8 cellular contexts compared by ENCODE assay signal in genomic region chr2:111117666-111118454, GRCh38. TPM values are rescaled to one million over a fixed set of nuclear protein-coding genes. Genes with fewer than 3 reads are reported as not detected.
DNase-seq lines count a peak whose midpoint lies in the region; ATAC-seq and TF ChIP-seq lines count a peak whose summit lies in the region.

No MANE protein-coding gene starts in this region.

- H3K4me2 ChIP-seq in GM23248 (ENCODE audit: unreplicated experiment) (peak overlapping the region; percentile 88), SU-DHL-6 (ENCODE audit: low read depth, low read length, poor library complexity, severe bottlenecking) (peak overlapping the region; percentile 48)

- ATAC-seq in GM19023 (IDR thresholded peaks at IDR 0.05; ENCODE audit: unreplicated experiment), result no peak

- DNase-seq in GM23248 (peak; percentile 74), choroid plexus epithelial cell (ENCODE audit: low read depth) (peak; percentile 90), NCI-H345 treated with DMSO at 0.1 percent for 48 hours (lab: John Stamatoyannopoulos, UW; ENCODE audit: unreplicated experiment) (no peak), NCI-H510A treated with DMSO at 0.1 percent for 48 hours (lab: John Stamatoyannopoulos, UW) (no peak)
- DNase-seq in stimulated activated CD4-positive, alpha-beta T cell treated with anti-CD3 and anti-CD28 coated beads, TNF-alpha, amount 100 ng/mL, for 48 hours (ENCODE audit: low read depth in 3 of 3), result peak in 2 of 3 donors; percentile 10 to 26

- H3K9me2 ChIP-seq in GM23248 (ENCODE audit: insufficient read depth), result no peaks in the 10 kb centered on the region
- no peaks in the 10 kb centered on the region for H3K9me2 ChIP-seq in SU-DHL-6 (replicated peaks; ENCODE audit: insufficient read depth, low read length)

- no peak overlapping the region for H3K27ac ChIP-seq in GM23248
- no peak overlapping the region for H3K27ac ChIP-seq in SU-DHL-6 (ENCODE audit: low read depth, low read length)
- no peak overlapping the region for H3K27ac ChIP-seq in liver (ENCODE audit: low read depth in 1 of 2, low read length in 2 of 2)

- WGBS in GM23248 (ENCODE audit: low coverage in 1 of 2, low lambda C conversion rate in 2 of 2, missing lambda C conversion rate in 2 of 2), 2 experiments, result 6% methylated on average over 45 to 51 of the region's 58 CpGs
- WGBS in liver, result 8% methylated on average over 58 of the region's 58 CpGs

- H3K4me3 ChIP-seq in GM23248 (peak overlapping the region; percentile 72), SU-DHL-6 (ENCODE audit: insufficient read depth, low read length, poor library complexity, severe bottlenecking) (no peak overlapping the region), choroid plexus epithelial cell (ENCODE audit: low read depth, low read length) (peak overlapping the region; percentile 86), liver (ENCODE audit: low read depth in 1 of 3, low read length in 3 of 3) (peak overlapping the region in 2 of 3 donors; percentile 44 to 60)

- H3K36me3 ChIP-seq in GM23248 (ENCODE audit: low read depth) (no peaks in the 10 kb centered on the region), SU-DHL-6 (ENCODE audit: low read length) (no peaks in the 10 kb centered on the region), liver (ENCODE audit: control insufficient read depth in 4 of 4, insufficient read depth in 3 of 4, low read depth in 1 of 4, low read length in 3 of 4) (no peaks in the 10 kb centered on the region)

- peak overlapping the region; percentile 8; the same call in 1 of the 2 replicates for H3K9ac ChIP-seq in GM23248
- H3K9ac ChIP-seq in SU-DHL-6 (ENCODE audit: low read length), result no peak overlapping the region
- no peak overlapping the region for H3K9ac ChIP-seq in liver (ENCODE audit: low read depth in 1 of 2, low read length in 2 of 2)

- no peaks in the 10 kb centered on the region for H3K9me3 ChIP-seq in GM23248 (ENCODE audit: low read depth)
- H3K9me3 ChIP-seq in SU-DHL-6 (ENCODE audit: insufficient read depth, low read length), result no peaks in the 10 kb centered on the region
- H3K9me3 ChIP-seq in liver (ENCODE audit: control insufficient read depth in 4 of 4, low read length in 3 of 4), result peaks cover 0 to 5% (median 1%) of the 10 kb centered on the region in 4 donors

- H3K27me3 ChIP-seq in GM23248 (replicated peaks; ENCODE audit: insufficient read depth) (peaks cover 37% of the 10 kb centered on the region), SU-DHL-6 (ENCODE audit: low read length) (no peaks in the 10 kb centered on the region), liver (ENCODE audit: control insufficient read depth in 4 of 4, insufficient read depth in 4 of 4, low read length in 3 of 4) (no peaks in the 10 kb centered on the region)

- in situ Hi-C loops in GM23248 (cut with MboI), result loop anchor here (25.0 kb wide), 1 partner anchor 569 kb away; no protein-coding TSS in a partner anchor

- H3F3A ChIP-seq in GM23248 (ENCODE audit: insufficient read depth) (peaks cover 8% of the 10 kb centered on the region; the same call in 1 of the 2 replicates), SU-DHL-6 (ENCODE audit: insufficient read depth) (no peaks in the 10 kb centered on the region)

- H4K20me1 ChIP-seq in GM23248 (ENCODE audit: insufficient read depth), result no peaks in the 10 kb centered on the region
- no peaks in the 10 kb centered on the region for H4K20me1 ChIP-seq in SU-DHL-6 (ENCODE audit: low read depth, low read length)

- peaks cover 3% of the 10 kb centered on the region; the same call in 1 of the 2 replicates for H3K4me1 ChIP-seq in GM23248 (ENCODE audit: insufficient read depth)
- H3K4me1 ChIP-seq in liver (ENCODE audit: control insufficient read depth in 4 of 4, insufficient read depth in 4 of 4, low read length in 3 of 4), result peaks cover 5 to 35% (median 24%) of the 10 kb centered on the region in 4 donors

- TF ChIP-seq RAD21 in liver (IDR thresholded peaks at IDR 0.05), result no peak

- H2AFZ ChIP-seq in GM23248 (peak overlapping the region; percentile 75), SU-DHL-6 (ENCODE audit: low read depth, low read length, severe bottlenecking) (no peak overlapping the region)

- no peak for TF ChIP-seq CTCF in SU-DHL-6 (IDR thresholded peaks at IDR 0.05; ENCODE audit: insufficient read depth, low read length, poor library complexity, severe bottlenecking)
- no peak for TF ChIP-seq CTCF in choroid plexus epithelial cell (conservative IDR thresholded peaks at IDR 0.05; ENCODE audit: low read depth, low read length)
- no peak for TF ChIP-seq CTCF in liver (IDR thresholded peaks at IDR 0.05; ENCODE audit: low read depth, low read length, missing input control)

- H3K79me2 ChIP-seq in GM23248 (ENCODE audit: insufficient read depth) (no peaks in the 10 kb centered on the region), SU-DHL-6 (ENCODE audit: insufficient read depth, low read length) (peaks cover 16% of the 10 kb centered on the region)

TF ChIP-seq in liver, 16 proteins besides CTCF, POLR2A, EP300 and RAD21:
- TF ChIP-seq EGR1 (IDR thresholded peaks at IDR 0.05; ENCODE audit: low read depth in 2 of 2) (no peak), TAF1 (conservative IDR thresholded peaks at IDR 0.05) (no peak), HNF4A (conservative IDR thresholded peaks at IDR 0.05) (no peak), NR2F2 (IDR thresholded peaks at IDR 0.05) (no peak), ZBTB33 (IDR thresholded peaks at IDR 0.05) (no peak), RXRA (IDR thresholded peaks at IDR 0.05) (no peak), JUND (IDR thresholded peaks at IDR 0.05) (no peak), FOXA1 (IDR thresholded peaks at IDR 0.05) (no peak), HNF4G (IDR thresholded peaks at IDR 0.05) (no peak), FOXA2 (IDR thresholded peaks at IDR 0.05) (no peak)

RNA-seq across cellular contexts. Expression of gene BCL2L11, which starts 2.9 kb away (rescaled TPM):
- total RNA-seq in GM23248 (2014; rRNA removed; shearing (Covaris generic)), result under 0.01 and 0.22 TPM in 2 replicates
- polyA plus RNA-seq in GM23248 (2016; fragmentation: Nextera tagmentation; extraction: Ambion mirVana) (0.43 and 0.55 TPM in 2 replicates), liver (1 to 10 TPM; 5.0 TPM)
- 10 to 100 TPM; 19.4 to 19.5 TPM for total RNA-seq in liver

Comparison
In these comparisons a context has a peak if more than half of its experiments do, and no peak if none do; other contexts are left out.
1. DNase-seq: peak in GM23248 (single experiment), choroid plexus epithelial cell (single experiment) and stimulated activated CD4-positive, alpha-beta T cell treated with anti-CD3 and anti-CD28 coated beads, TNF-alpha, amount 100 ng/mL, for 48 hours (2 of 3); none in NCI-H345 treated with DMSO at 0.1 percent for 48 hours (single experiment) and NCI-H510A treated with DMSO at 0.1 percent for 48 hours (single experiment).
2. RNA of gene BCL2L11, which starts 2.9 kb away (total RNA-seq): 19.4 to 19.5 TPM in liver; under 0.01 to 0.22 TPM in GM23248; every median in the first group is over 10 times any median in the second.